ENCODE assay signal across 1 cellular context in the genomic region with DNA sequence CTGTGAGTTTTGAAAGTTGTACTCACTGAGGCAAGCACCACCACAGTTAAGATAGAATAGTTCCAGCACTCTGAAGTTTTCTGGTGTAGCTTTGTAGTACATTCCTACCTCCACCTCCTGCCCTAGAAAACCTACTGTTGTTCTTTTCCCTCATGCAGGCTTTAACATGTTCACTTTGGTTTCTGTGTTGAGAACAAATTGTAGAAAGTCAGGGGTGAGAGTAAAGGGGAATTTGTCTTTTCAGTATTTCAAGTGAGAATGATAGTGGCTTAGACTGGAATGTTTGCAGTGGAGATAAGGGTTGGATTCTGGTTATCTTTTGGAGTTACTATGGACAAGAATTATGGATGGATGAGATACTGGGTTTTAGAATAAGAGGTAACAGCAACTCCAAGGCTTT.
TF ChIP-seq lines count a peak whose summit lies in the region.

No MANE protein-coding gene starts in this region.

TF ChIP-seq in WTC11, 78 proteins besides CTCF, POLR2A, EP300 and RAD21 (continued from another document):
- TF ChIP-seq, protein P1, sequence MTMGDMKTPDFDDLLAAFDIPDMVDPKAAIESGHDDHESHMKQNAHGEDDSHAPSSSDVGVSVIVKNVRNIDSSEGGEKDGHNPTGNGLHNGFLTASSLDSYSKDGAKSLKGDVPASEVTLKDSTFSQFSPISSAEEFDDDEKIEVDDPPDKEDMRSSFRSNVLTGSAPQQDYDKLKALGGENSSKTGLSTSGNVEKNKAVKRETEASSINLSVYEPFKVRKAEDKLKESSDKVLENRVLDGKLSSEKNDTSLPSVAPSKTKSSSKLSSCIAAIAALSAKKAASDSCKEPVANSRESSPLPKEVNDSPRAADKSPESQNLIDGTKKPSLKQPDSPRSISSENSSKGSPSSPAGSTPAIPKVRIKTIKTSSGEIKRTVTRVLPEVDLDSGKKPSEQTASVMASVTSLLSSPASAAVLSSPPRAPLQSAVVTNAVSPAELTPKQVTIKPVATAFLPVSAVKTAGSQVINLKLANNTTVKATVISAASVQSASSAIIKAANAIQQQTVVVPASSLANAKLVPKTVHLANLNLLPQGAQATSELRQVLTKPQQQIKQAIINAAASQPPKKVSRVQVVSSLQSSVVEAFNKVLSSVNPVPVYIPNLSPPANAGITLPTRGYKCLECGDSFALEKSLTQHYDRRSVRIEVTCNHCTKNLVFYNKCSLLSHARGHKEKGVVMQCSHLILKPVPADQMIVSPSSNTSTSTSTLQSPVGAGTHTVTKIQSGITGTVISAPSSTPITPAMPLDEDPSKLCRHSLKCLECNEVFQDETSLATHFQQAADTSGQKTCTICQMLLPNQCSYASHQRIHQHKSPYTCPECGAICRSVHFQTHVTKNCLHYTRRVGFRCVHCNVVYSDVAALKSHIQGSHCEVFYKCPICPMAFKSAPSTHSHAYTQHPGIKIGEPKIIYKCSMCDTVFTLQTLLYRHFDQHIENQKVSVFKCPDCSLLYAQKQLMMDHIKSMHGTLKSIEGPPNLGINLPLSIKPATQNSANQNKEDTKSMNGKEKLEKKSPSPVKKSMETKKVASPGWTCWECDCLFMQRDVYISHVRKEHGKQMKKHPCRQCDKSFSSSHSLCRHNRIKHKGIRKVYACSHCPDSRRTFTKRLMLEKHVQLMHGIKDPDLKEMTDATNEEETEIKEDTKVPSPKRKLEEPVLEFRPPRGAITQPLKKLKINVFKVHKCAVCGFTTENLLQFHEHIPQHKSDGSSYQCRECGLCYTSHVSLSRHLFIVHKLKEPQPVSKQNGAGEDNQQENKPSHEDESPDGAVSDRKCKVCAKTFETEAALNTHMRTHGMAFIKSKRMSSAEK (CRISPR knock-in tag; IDR thresholded peaks at IDR 0.05; ENCODE audit: borderline replicate concordance): no peak
- TF ChIP-seq ZBTB21 (CRISPR knock-in tag; IDR thresholded peaks at IDR 0.05; ENCODE audit: borderline replicate concordance) (no peak), ZNF416 (CRISPR knock-in tag; IDR thresholded peaks at IDR 0.05) (no peak), HMGA2 (CRISPR knock-in tag; IDR thresholded peaks at IDR 0.05) (no peak), SMAD3 (CRISPR knock-in tag; IDR thresholded peaks at IDR 0.05; ENCODE audit: borderline replicate concordance) (no peak), KAT7 (CRISPR knock-in tag; IDR thresholded peaks at IDR 0.05; ENCODE audit: borderline replicate concordance) (no peak), GRHL2 (CRISPR knock-in tag; IDR thresholded peaks at IDR 0.05; ENCODE audit: insufficient replicate concordance, severe bottlenecking) (no peak), NR1H2 (CRISPR knock-in tag; IDR thresholded peaks at IDR 0.05) (no peak), FOXP1 (CRISPR knock-in tag; IDR thresholded peaks at IDR 0.05; ENCODE audit: borderline replicate concordance) (no peak), NR3C1 (CRISPR knock-in tag; conservative IDR thresholded peaks at IDR 0.05; ENCODE audit: low read depth) (no peak), GTF2I (CRISPR knock-in tag; conservative IDR thresholded peaks at IDR 0.05) (no peak), ZNF219 (CRISPR knock-in tag; IDR thresholded peaks at IDR 0.05; ENCODE audit: borderline replicate concordance) (no peak)
- TF ChIP-seq, protein P2, sequence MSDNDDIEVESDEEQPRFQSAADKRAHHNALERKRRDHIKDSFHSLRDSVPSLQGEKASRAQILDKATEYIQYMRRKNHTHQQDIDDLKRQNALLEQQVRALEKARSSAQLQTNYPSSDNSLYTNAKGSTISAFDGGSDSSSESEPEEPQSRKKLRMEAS (CRISPR knock-in tag; IDR thresholded peaks at IDR 0.05): no peak
- TF ChIP-seq, protein P3, sequence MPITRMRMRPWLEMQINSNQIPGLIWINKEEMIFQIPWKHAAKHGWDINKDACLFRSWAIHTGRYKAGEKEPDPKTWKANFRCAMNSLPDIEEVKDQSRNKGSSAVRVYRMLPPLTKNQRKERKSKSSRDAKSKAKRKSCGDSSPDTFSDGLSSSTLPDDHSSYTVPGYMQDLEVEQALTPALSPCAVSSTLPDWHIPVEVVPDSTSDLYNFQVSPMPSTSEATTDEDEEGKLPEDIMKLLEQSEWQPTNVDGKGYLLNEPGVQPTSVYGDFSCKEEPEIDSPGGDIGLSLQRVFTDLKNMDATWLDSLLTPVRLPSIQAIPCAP (CRISPR knock-in tag; IDR thresholded peaks at IDR 0.05): no peak
- TF ChIP-seq, protein P4, sequence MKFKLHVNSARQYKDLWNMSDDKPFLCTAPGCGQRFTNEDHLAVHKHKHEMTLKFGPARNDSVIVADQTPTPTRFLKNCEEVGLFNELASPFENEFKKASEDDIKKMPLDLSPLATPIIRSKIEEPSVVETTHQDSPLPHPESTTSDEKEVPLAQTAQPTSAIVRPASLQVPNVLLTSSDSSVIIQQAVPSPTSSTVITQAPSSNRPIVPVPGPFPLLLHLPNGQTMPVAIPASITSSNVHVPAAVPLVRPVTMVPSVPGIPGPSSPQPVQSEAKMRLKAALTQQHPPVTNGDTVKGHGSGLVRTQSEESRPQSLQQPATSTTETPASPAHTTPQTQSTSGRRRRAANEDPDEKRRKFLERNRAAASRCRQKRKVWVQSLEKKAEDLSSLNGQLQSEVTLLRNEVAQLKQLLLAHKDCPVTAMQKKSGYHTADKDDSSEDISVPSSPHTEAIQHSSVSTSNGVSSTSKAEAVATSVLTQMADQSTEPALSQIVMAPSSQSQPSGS (CRISPR knock-in tag; IDR thresholded peaks at IDR 0.05; ENCODE audit: borderline replicate concordance, low read depth): no peak
- TF ChIP-seq, protein P5, sequence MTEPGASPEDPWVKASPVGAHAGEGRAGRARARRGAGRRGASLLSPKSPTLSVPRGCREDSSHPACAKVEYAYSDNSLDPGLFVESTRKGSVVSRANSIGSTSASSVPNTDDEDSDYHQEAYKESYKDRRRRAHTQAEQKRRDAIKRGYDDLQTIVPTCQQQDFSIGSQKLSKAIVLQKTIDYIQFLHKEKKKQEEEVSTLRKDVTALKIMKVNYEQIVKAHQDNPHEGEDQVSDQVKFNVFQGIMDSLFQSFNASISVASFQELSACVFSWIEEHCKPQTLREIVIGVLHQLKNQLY (CRISPR knock-in tag; IDR thresholded peaks at IDR 0.05): no peak
- TF ChIP-seq, protein P6, sequence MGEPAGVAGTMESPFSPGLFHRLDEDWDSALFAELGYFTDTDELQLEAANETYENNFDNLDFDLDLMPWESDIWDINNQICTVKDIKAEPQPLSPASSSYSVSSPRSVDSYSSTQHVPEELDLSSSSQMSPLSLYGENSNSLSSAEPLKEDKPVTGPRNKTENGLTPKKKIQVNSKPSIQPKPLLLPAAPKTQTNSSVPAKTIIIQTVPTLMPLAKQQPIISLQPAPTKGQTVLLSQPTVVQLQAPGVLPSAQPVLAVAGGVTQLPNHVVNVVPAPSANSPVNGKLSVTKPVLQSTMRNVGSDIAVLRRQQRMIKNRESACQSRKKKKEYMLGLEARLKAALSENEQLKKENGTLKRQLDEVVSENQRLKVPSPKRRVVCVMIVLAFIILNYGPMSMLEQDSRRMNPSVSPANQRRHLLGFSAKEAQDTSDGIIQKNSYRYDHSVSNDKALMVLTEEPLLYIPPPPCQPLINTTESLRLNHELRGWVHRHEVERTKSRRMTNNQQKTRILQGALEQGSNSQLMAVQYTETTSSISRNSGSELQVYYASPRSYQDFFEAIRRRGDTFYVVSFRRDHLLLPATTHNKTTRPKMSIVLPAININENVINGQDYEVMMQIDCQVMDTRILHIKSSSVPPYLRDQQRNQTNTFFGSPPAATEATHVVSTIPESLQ (CRISPR knock-in tag; IDR thresholded peaks at IDR 0.05): no peak
- TF ChIP-seq, protein P7, sequence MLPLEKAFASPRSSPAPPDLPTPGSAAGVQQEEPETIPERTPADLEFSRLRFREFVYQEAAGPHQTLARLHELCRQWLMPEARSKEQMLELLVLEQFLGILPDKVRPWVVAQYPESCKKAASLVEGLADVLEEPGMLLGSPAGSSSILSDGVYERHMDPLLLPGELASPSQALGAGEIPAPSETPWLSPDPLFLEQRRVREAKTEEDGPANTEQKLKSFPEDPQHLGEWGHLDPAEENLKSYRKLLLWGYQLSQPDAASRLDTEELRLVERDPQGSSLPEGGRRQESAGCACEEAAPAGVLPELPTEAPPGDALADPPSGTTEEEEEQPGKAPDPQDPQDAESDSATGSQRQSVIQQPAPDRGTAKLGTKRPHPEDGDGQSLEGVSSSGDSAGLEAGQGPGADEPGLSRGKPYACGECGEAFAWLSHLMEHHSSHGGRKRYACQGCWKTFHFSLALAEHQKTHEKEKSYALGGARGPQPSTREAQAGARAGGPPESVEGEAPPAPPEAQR (CRISPR knock-in tag; IDR thresholded peaks at IDR 0.05): no peak
